1 cellular context compared by ENCODE assay signal in genomic region chr19:863305-863620, GRCh38.
TF ChIP-seq lines count a peak whose summit lies in the region.

No MANE protein-coding gene starts in this region.

TF ChIP-seq in IMR-90, 13 proteins besides CTCF, POLR2A, EP300 and RAD21:
- no peak for TF ChIP-seq RFX5 (IDR thresholded peaks at IDR 0.05; ENCODE audit: low read depth, low read length)
- TF ChIP-seq USF2 (IDR thresholded peaks at IDR 0.05; ENCODE audit: low read depth, low read length) = no peak
- no peak for TF ChIP-seq CHD1 (IDR thresholded peaks at IDR 0.05; ENCODE audit: low read depth, low read length)
- no peak for TF ChIP-seq RCOR1 (IDR thresholded peaks at IDR 0.05; ENCODE audit: insufficient replicate concordance, low read length)
- TF ChIP-seq MAFK (IDR thresholded peaks at IDR 0.05; ENCODE audit: low read depth, low read length) = no peak
- no peak for TF ChIP-seq FOS (IDR thresholded peaks at IDR 0.05; ENCODE audit: low read depth, low read length)
- no peak for TF ChIP-seq SMC3 (IDR thresholded peaks at IDR 0.05; ENCODE audit: low read depth, low read length)
- no peak for TF ChIP-seq MXI1 (IDR thresholded peaks at IDR 0.05; ENCODE audit: borderline replicate concordance, low read depth, low read length)
- TF ChIP-seq NFE2L2 (IDR thresholded peaks at IDR 0.05; ENCODE audit: low read depth, low read length) = no peak
